8 cellular contexts compared by ENCODE assay signal in the genomic region with DNA sequence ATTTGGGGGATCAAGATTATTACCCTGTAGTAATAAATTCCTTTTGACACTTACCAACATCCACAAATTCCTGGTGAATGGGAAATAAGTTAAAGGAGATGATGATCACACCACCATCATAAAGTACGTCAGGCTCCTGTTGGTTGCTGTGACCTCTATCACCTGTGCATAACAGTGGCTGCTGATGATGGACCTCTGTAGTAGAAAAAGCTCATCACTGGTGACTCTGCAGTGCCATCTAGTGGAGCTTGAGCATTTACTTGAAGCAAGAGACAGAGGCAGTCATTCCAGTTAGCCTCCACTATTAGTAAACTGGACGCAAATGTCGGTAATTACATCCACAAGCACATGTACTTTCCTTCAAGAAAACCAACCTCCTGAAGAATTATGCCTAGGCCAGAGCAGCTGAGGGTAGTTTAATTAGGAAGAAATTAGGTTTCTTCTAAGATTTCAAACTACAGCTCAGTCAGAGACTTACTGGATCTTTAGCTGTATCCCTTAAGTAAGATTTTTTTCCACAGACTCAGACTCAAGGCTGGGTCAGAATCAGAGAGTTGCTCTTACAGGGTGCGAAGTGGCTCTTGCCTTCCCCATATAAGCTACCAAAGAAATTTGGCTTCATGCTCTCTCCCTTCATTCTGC. TPM values are rescaled to one million over a fixed set of nuclear protein-coding genes. Genes with fewer than 3 reads are reported as not detected.
DNase-seq lines count a peak whose midpoint lies in the region; ATAC-seq and TF ChIP-seq lines count a peak whose summit lies in the region.

No MANE protein-coding gene starts in this region.

- no peak overlapping the region for H4K8ac ChIP-seq in mesendoderm (ENCODE audit: low read depth, low read length)

- no peak overlapping the region for H3K4me3 ChIP-seq in AG10803 (ENCODE audit: low read length)
- no peak overlapping the region for H3K4me3 ChIP-seq in mesendoderm (ENCODE audit: low read length)

- DNase-seq in AG10803 (ENCODE audit: low read depth) (peak; percentile 88), NCI-H524 (lab: John Stamatoyannopoulos, UW) (peak; percentile 76 to 92), mesendoderm (peak; percentile 92)
- DNase-seq in activated CD4-positive, alpha-beta T cell treated with anti-CD3 and anti-CD28 coated beads for 4 hours: peak; percentile 64 to 73
- DNase-seq in effector CD8-positive, alpha-beta T cell (lab: John Stamatoyannopoulos, UW): peak; percentile 37
- peak; percentile 75 for DNase-seq in stimulated activated CD8-positive, alpha-beta memory T cell treated with anti-CD3 and anti-CD28 coated beads, Interleukin-4, amount 100 ng/mL, for 48 hours

- H3K79me1 ChIP-seq in mesendoderm (ENCODE audit: low read length): no peaks in the 10 kb centered on the region

- no peaks in the 10 kb centered on the region for H3K27me3 ChIP-seq in mesendoderm (ENCODE audit: insufficient read depth, low read length, poor library complexity)

- no peak overlapping the region for H3K4me2 ChIP-seq in mesendoderm (ENCODE audit: low read length)

- ATAC-seq in GM18868 (IDR thresholded peaks at IDR 0.05; ENCODE audit: unreplicated experiment) (peak; percentile 59), HG03469 (IDR thresholded peaks at IDR 0.05; ENCODE audit: unreplicated experiment) (peak; percentile 84)

- no CpG with 5 or more reads among the region's 4 CpGs for WGBS in mesendoderm (ENCODE audit: extremely low coverage, insufficient coverage, low lambda C conversion rate)

- H2AK5ac ChIP-seq in mesendoderm (ENCODE audit: low read length): no peak overlapping the region

- no peak overlapping the region for H3K9ac ChIP-seq in mesendoderm (ENCODE audit: low read length)

- no peak overlapping the region for H2BK15ac ChIP-seq in mesendoderm (replicated peaks; ENCODE audit: low read depth)

- no peaks in the 10 kb centered on the region for H3K79me2 ChIP-seq in mesendoderm (ENCODE audit: control insufficient read depth, insufficient read depth, low read length)

- no peak overlapping the region for H3K27ac ChIP-seq in mesendoderm (ENCODE audit: low read depth, low read length)

- no peaks in the 10 kb centered on the region for H3K36me3 ChIP-seq in mesendoderm (ENCODE audit: control insufficient read depth, insufficient read depth, low read length)

- H3K18ac ChIP-seq in mesendoderm (ENCODE audit: low read length): no peak overlapping the region

- no peaks in the 10 kb centered on the region for H3K4me1 ChIP-seq in mesendoderm (ENCODE audit: control insufficient read depth, low read depth, low read length)

- no peak overlapping the region for H3K23ac ChIP-seq in mesendoderm (ENCODE audit: low read length)

- no peak overlapping the region for H3K56ac ChIP-seq in mesendoderm (ENCODE audit: low read length)

- no peak overlapping the region for H2BK120ac ChIP-seq in mesendoderm (ENCODE audit: low read depth, low read length)

- TF ChIP-seq CTCF in AG10803 (conservative IDR thresholded peaks at IDR 0.05; ENCODE audit: low read length): peak; percentile 90

- no peak overlapping the region for H4K5ac ChIP-seq in mesendoderm (ENCODE audit: low read length)

- no peak overlapping the region for H2BK5ac ChIP-seq in mesendoderm (ENCODE audit: low read length)

- no peak overlapping the region for H3K4ac ChIP-seq in mesendoderm (ENCODE audit: low read depth, low read length)

RNA-seq across cellular contexts. Expression of gene CYB561, which starts 39.3 kb away (rescaled TPM):
- 25.0 TPM for polyA plus RNA-seq in mesendoderm (2013, experiment 1 of 2)
- 24.4 TPM for polyA plus RNA-seq in mesendoderm (2013, experiment 2 of 2)

Comparison
In these comparisons a context has a peak if more than half of its experiments do, and no peak if none do; other contexts are left out.
1. DNase-seq: peak in every context shown above with its lines; median percentile 92 in mesendoderm; 88 in AG10803; 84 in NCI-H524; 75 in stimulated activated CD8-positive, alpha-beta memory T cell treated with anti-CD3 and anti-CD28 coated beads, Interleukin-4, amount 100 ng/mL, for 48 hours; 68 in activated CD4-positive, alpha-beta T cell treated with anti-CD3 and anti-CD28 coated beads for 4 hours; 37 in effector CD8-positive, alpha-beta T cell.